In genomic region chr3:158950131-158950901, GRCh38 we compare ENCODE assay signal across 25 cellular contexts.
DNase-seq lines count a peak whose midpoint lies in the region; ATAC-seq and TF ChIP-seq lines count a peak whose summit lies in the region.
"Had no signal": no experiment of that assay in that cellular context is flagged by ENCODE, and none has a peak within 500 bp of the region (broad histone marks: within the 10 kb centered on the region; RNA-seq: fewer than 3 reads in every experiment).

No MANE protein-coding gene starts in this region.

- no peaks in the 10 kb centered on the region for H3K9me3 ChIP-seq in breast epithelium
- no peaks in the 10 kb centered on the region for H3K9me3 ChIP-seq in transverse colon
- H3K9me3 ChIP-seq: HAP-1, pancreas, SJCRH30 had no signal

- H3K27me3 ChIP-seq in breast epithelium (no peaks in the 10 kb centered on the region), transverse colon (no peaks in the 10 kb centered on the region)
- H3K27me3 ChIP-seq: pancreas, SJCRH30 had no signal

- no peaks in the 10 kb centered on the region for H3K4me1 Mint-ChIP-seq in MCF 10A (ENCODE audit: insufficient read depth, unreplicated experiment)
- H3K4me1 Mint-ChIP-seq: activated naive CD4-positive, alpha-beta T cell treated with anti-CD3 and anti-CD28 coated beads, Interleukin-2, amount 50 U/mL, for 24 hours; activated T-helper 17 cell treated with anti-CD3 and anti-CD28 coated beads, Interleukin-2, amount 50 U/mL, for 72 hours; CD4-positive, CD25-positive, alpha-beta regulatory T cell had no signal

- no peaks in the 10 kb centered on the region for H3K36me3 ChIP-seq in breast epithelium
- no peaks in the 10 kb centered on the region for H3K36me3 ChIP-seq in transverse colon
- H3K36me3 ChIP-seq: HAP-1, pancreas, SJCRH30, WERI-Rb-1 had no signal

- H3K27me3 Mint-ChIP-seq in MCF 10A (ENCODE audit: insufficient read depth, unreplicated experiment) = no peaks in the 10 kb centered on the region
- H3K27me3 Mint-ChIP-seq: activated naive CD4-positive, alpha-beta T cell treated with anti-CD3 and anti-CD28 coated beads, Interleukin-2, amount 50 U/mL, for 24 hours; CD4-positive, CD25-positive, alpha-beta regulatory T cell had no signal

- 76 to 77% methylated on average over 7 to 8 of the region's 8 CpGs for WGBS in transverse colon (ENCODE audit: low coverage in 1 of 2), 2 donors

- TF ChIP-seq EP300 in transverse colon (IDR thresholded peaks at IDR 0.05; ENCODE audit: low read depth) = no peak

- ATAC-seq in GM18505 (IDR thresholded peaks at IDR 0.05; ENCODE audit: unreplicated experiment) = no peak
- ATAC-seq: activated T-helper 17 cell treated with anti-CD3 and anti-CD28 coated beads, Interleukin-2, amount 50 U/mL, for 72 hours; left lobe of liver; pancreas; stimulated activated naive CD8-positive, alpha-beta T cell treated with anti-CD3 and anti-CD28 coated beads, Interleukin-15, Interleukin-2, amounts not matched to agents 100 U/mL and 50 U/mL, for 24 hours had no signal

- intact Hi-C loops in MCF 10A (cut with micrococcal nuclease) = no loop called here
- intact Hi-C loops in breast epithelium (cut with DNase I; ENCODE audit: low total_unique reads) = no loop called here
- intact Hi-C loops in transverse colon (cut with DNase I; ENCODE audit: low total_unique reads) = no loop called here

- H3K36me3 Mint-ChIP-seq in MCF 10A (ENCODE audit: insufficient read depth, unreplicated experiment) = no peaks in the 10 kb centered on the region
- H3K36me3 Mint-ChIP-seq: activated naive CD4-positive, alpha-beta T cell treated with anti-CD3 and anti-CD28 coated beads, Interleukin-2, amount 50 U/mL, for 24 hours; CD4-positive, CD25-positive, alpha-beta regulatory T cell had no signal

- POLR2A ChIA-PET in MCF 10A (lab: Yijun Ruan, JAX) = no interaction called here

- TF ChIP-seq POLR2A in breast epithelium (IDR thresholded peaks at IDR 0.05) (no peak), GM18505 (IDR thresholded peaks at IDR 0.05; ENCODE audit: borderline replicate concordance, extremely low read depth, insufficient read depth, insufficient read length) (no peak), transverse colon (IDR thresholded peaks at IDR 0.05) (no peak)

- BruUV-seq in MCF 10A (replicated peaks; lab: Mats Ljungman, UMichigan) = no TSS peak

- CTCF ChIA-PET in MCF 10A (lab: Yijun Ruan, JAX) = interaction anchor here (0.9 kb wide), 1 partner anchor 11 kb away, joined by 4 read pairs; no protein-coding TSS in a partner anchor

- no peaks in the 10 kb centered on the region for H3K9me3 Mint-ChIP-seq in MCF 10A (ENCODE audit: unreplicated experiment)
- H3K9me3 Mint-ChIP-seq: activated naive CD4-positive, alpha-beta T cell treated with anti-CD3 and anti-CD28 coated beads, Interleukin-2, amount 50 U/mL, for 24 hours; activated T-helper 17 cell treated with anti-CD3 and anti-CD28 coated beads, Interleukin-2, amount 50 U/mL, for 72 hours had no signal

- H3K4me1 ChIP-seq in breast epithelium (no peaks in the 10 kb centered on the region), transverse colon (no peaks in the 10 kb centered on the region)
- H3K4me1 ChIP-seq: pancreas, SJCRH30 had no signal

- H3K27ac Mint-ChIP-seq in MCF 10A (ENCODE audit: low read depth, unreplicated experiment) = no peak overlapping the region
- H3K27ac Mint-ChIP-seq: activated naive CD4-positive, alpha-beta T cell treated with anti-CD3 and anti-CD28 coated beads, Interleukin-2, amount 50 U/mL, for 24 hours; activated T-helper 17 cell treated with anti-CD3 and anti-CD28 coated beads, Interleukin-2, amount 50 U/mL, for 72 hours; CD4-positive, CD25-positive, alpha-beta regulatory T cell had no signal

- no peak for TF ChIP-seq CTCF in MCF 10A (IDR thresholded peaks at IDR 0.05; ENCODE audit: unreplicated experiment)
- no peak for TF ChIP-seq CTCF in breast epithelium (IDR thresholded peaks at IDR 0.05)
- no peak for TF ChIP-seq CTCF in fibroblast of mammary gland (conservative IDR thresholded peaks at IDR 0.05; ENCODE audit: control insufficient read depth, insufficient read depth, low read depth, low read length)
- no peak for TF ChIP-seq CTCF in transverse colon (IDR thresholded peaks at IDR 0.05)

- H3K4me3 Mint-ChIP-seq in MCF 10A (ENCODE audit: unreplicated experiment) = no peak overlapping the region
- H3K4me3 Mint-ChIP-seq: activated naive CD4-positive, alpha-beta T cell treated with anti-CD3 and anti-CD28 coated beads, Interleukin-2, amount 50 U/mL, for 24 hours; activated T-helper 17 cell treated with anti-CD3 and anti-CD28 coated beads, Interleukin-2, amount 50 U/mL, for 72 hours; CD4-positive, CD25-positive, alpha-beta regulatory T cell had no signal

- H3K27ac ChIP-seq in breast epithelium = no peak overlapping the region
- H3K27ac ChIP-seq in transverse colon = no peak overlapping the region
- H3K27ac ChIP-seq: pancreas, SJCRH30, WERI-Rb-1 had no signal

- no peak overlapping the region for H3K4me3 ChIP-seq in breast epithelium
- no peak overlapping the region for H3K4me3 ChIP-seq in fibroblast of mammary gland (ENCODE audit: control insufficient read depth, low read depth, low read length)
- H3K4me3 ChIP-seq in transverse colon = no peak overlapping the region
- H3K4me3 ChIP-seq: HAP-1, pancreas, SJCRH30 had no signal

- in situ Hi-C loops in transverse colon (cut with MboI; ENCODE audit: low pct_ligation_motif_present in 1 of 4, low pct_unique_long_range_greater_than_20kb in 1 of 4, low sequenced_read_pairs in 3 of 4) (no loop called here), ACHN (cut with HindIII; ENCODE audit: low pct_ligation_motif_present, low pct_unique_long_range_greater_than_20kb, low sequenced_read_pairs) (no loop called here)

- peak; percentile 23 for DNase-seq in MCF 10A (ENCODE audit: unreplicated experiment)
- DNase-seq in breast epithelium (ENCODE audit: low spot score in 2 of 2) = no peak
- DNase-seq in SW480 (ENCODE audit: low spot score) = peak; percentile 20
- peak; percentile 88 for DNase-seq in fibroblast of mammary gland (ENCODE audit: low read depth)
- DNase-seq in NCI-H1436 treated with DMSO at 0.1 percent for 48 hours (lab: John Stamatoyannopoulos, UW) = no peak
- no peak for DNase-seq in transverse colon
- DNase-seq in ACHN = no peak
- DNase-seq: activated CD4-positive, alpha-beta T cell treated with anti-CD3 and anti-CD28 coated beads for 4 hours; CD4-positive, CD25-positive, alpha-beta regulatory T cell; mesendoderm; NCI-H2029 treated with DMSO at 0.1 percent for 48 hours; NCI-H524 treated with DMSO at 0.1 percent for 48 hours; pancreas; retina; SJCRH30; stimulated activated CD4-positive, alpha-beta T cell treated with anti-CD3 and anti-CD28 coated beads, Interleukin-1b, Interleukin-23, amount 100 ng/mL, for 48 hours; stimulated activated naive CD8-positive, alpha-beta T cell treated with anti-CD3 and anti-CD28 coated beads, Interleukin-15, Interleukin-2, amounts not matched to agents 100 U/mL and 50 U/mL, for 24 hours; SW 1271; T1000; WERI-Rb-1 had no signal

Comparison
In these comparisons a context has a peak if more than half of its experiments do, and no peak if none do; other contexts are left out.
1. DNase-seq: peak in MCF 10A (single experiment), SW480 (single experiment) and fibroblast of mammary gland (single experiment); none in breast epithelium (0 of 2), NCI-H1436 treated with DMSO at 0.1 percent for 48 hours (single experiment), transverse colon (single experiment) and ACHN (single experiment).